Comparison of ENCODE assay signal across 9 cellular contexts in genomic region chr2:57720728-57721627, GRCh38.
DNase-seq lines count a peak whose midpoint lies in the region; ATAC-seq and TF ChIP-seq lines count a peak whose summit lies in the region.
"Had no signal": no experiment of that assay in that cellular context is flagged by ENCODE, and none has a peak within 500 bp of the region (broad histone marks: within the 10 kb centered on the region; RNA-seq: fewer than 3 reads in every experiment).

No MANE protein-coding gene starts in this region.

- H3K27me3 Mint-ChIP-seq in CD8-positive, alpha-beta T cell (ENCODE audit: low read depth): no peaks in the 10 kb centered on the region
- no peaks in the 10 kb centered on the region for H3K27me3 Mint-ChIP-seq in natural killer cell (ENCODE audit: low read depth in 2 of 2)

- no peak overlapping the region for H3K27ac Mint-ChIP-seq in CD8-positive, alpha-beta T cell
- H3K27ac Mint-ChIP-seq in natural killer cell: no peak overlapping the region
- H3K27ac Mint-ChIP-seq: activated naive CD4-positive, alpha-beta T cell treated with anti-CD3 and anti-CD28 coated beads, Interleukin-2, amount 50 U/mL, for 24 hours had no signal

- POLR2A ChIA-PET in CD8-positive, alpha-beta T cell (lab: Charles Lee): no interaction called here

- no peak overlapping the region for H3K4me3 ChIP-seq in CD8-positive, alpha-beta T cell (ENCODE audit: low read depth, low read length)
- peak overlapping the region; percentile 4 to 38 for H3K4me3 ChIP-seq in aorta (ENCODE audit: low read length in 2 of 2)

- DNase-seq in CD8-positive, alpha-beta T cell: peak in 5 of 7 experiments; percentile 0 to 26 (median 11)
- DNase-seq in GM19238 (ENCODE audit: insufficient read length, low spot score): peak; percentile 16
- DNase-seq in NCI-H226: peak; percentile 72
- peak; percentile 59 for DNase-seq in activated CD8-positive, alpha-beta memory T cell treated with anti-CD3 and anti-CD28 coated beads for 24 hours
- DNase-seq in fibroblast of gingiva (ENCODE audit: low read depth): peak; percentile 39
- DNase-seq in natural killer cell: no peak
- DNase-seq in aorta: peak in 1 of 2 donors; percentile 39

- 17 to 18% methylated on average over 16 of the region's 16 CpGs for WGBS in aorta, 2 donors

- CTCF ChIA-PET in CD8-positive, alpha-beta T cell (lab: Charles Lee): interaction anchor here (0.8 to 1.4 kb wide), 2 partner anchors 9 to 10 kb away, joined by 3 to 4 read pairs; no protein-coding TSS in a partner anchor

- H3K9me3 Mint-ChIP-seq in CD8-positive, alpha-beta T cell: no peaks in the 10 kb centered on the region
- no peaks in the 10 kb centered on the region for H3K9me3 Mint-ChIP-seq in natural killer cell
- H3K9me3 Mint-ChIP-seq: activated naive CD4-positive, alpha-beta T cell treated with anti-CD3 and anti-CD28 coated beads, Interleukin-2, amount 50 U/mL, for 24 hours had no signal

- intact Hi-C loops in CD8-positive, alpha-beta T cell (cut with DNase I, micrococcal nuclease): no loop called here
- intact Hi-C loops in natural killer cell (cut with micrococcal nuclease) (no loop called here), aorta (cut with DNase I) (no loop called here)

- H3K4me1 Mint-ChIP-seq in CD8-positive, alpha-beta T cell (ENCODE audit: low read depth): peaks cover 4% of the 10 kb centered on the region
- H3K4me1 Mint-ChIP-seq in natural killer cell: peaks cover 0 to 5% of the 10 kb centered on the region in 2 donors

- H3K27ac ChIP-seq in CD8-positive, alpha-beta T cell (ENCODE audit: low read depth, low read length): no peak overlapping the region
- no peak overlapping the region for H3K27ac ChIP-seq in aorta (ENCODE audit: low read depth in 1 of 2, low read length in 2 of 2)

- peak; percentile 79 for ATAC-seq in CD8-positive, alpha-beta T cell
- ATAC-seq in HG03139 (IDR thresholded peaks at IDR 0.05; ENCODE audit: unreplicated experiment): peak; percentile 99
- peak; percentile 55 to 66 (median 59) for ATAC-seq in natural killer cell
- peak; percentile 91 for ATAC-seq in aorta (ENCODE audit: low FRiP score)

- TF ChIP-seq CTCF in CD8-positive, alpha-beta T cell (IDR thresholded peaks at IDR 0.05): peak; percentile 77
- TF ChIP-seq CTCF in natural killer cell (IDR thresholded peaks at IDR 0.05): no peak

- no peaks in the 10 kb centered on the region for H3K27me3 ChIP-seq in CD8-positive, alpha-beta T cell (ENCODE audit: insufficient read depth, low read length)
- no peaks in the 10 kb centered on the region for H3K27me3 ChIP-seq in aorta (ENCODE audit: control insufficient read depth in 1 of 2, insufficient read depth in 2 of 2, low read length in 1 of 2)

- H3K4me1 ChIP-seq in CD8-positive, alpha-beta T cell (ENCODE audit: insufficient read depth, low read length): no peaks in the 10 kb centered on the region
- no peaks in the 10 kb centered on the region for H3K4me1 ChIP-seq in aorta (ENCODE audit: control insufficient read depth in 1 of 2, insufficient read depth in 2 of 2, low read length in 2 of 2)

- H3K9me3 ChIP-seq in CD8-positive, alpha-beta T cell (ENCODE audit: low read length): no peaks in the 10 kb centered on the region
- no peaks in the 10 kb centered on the region for H3K9me3 ChIP-seq in aorta (ENCODE audit: control insufficient read depth, low read length)

- H3K36me3 ChIP-seq in CD8-positive, alpha-beta T cell (ENCODE audit: insufficient read depth, low read length): no peaks in the 10 kb centered on the region
- H3K36me3 ChIP-seq in aorta (ENCODE audit: control insufficient read depth in 1 of 2, insufficient read depth in 2 of 2, low read length in 1 of 2): no peaks in the 10 kb centered on the region

- peak overlapping the region; percentile 38 for H3K4me3 Mint-ChIP-seq in CD8-positive, alpha-beta T cell
- no peak overlapping the region for H3K4me3 Mint-ChIP-seq in natural killer cell
- H3K4me3 Mint-ChIP-seq: activated naive CD4-positive, alpha-beta T cell treated with anti-CD3 and anti-CD28 coated beads, Interleukin-2, amount 50 U/mL, for 24 hours had no signal

- no peaks in the 10 kb centered on the region for H3K36me3 Mint-ChIP-seq in CD8-positive, alpha-beta T cell
- H3K36me3 Mint-ChIP-seq in natural killer cell: no peaks in the 10 kb centered on the region
- H3K36me3 Mint-ChIP-seq: activated naive CD4-positive, alpha-beta T cell treated with anti-CD3 and anti-CD28 coated beads, Interleukin-2, amount 50 U/mL, for 24 hours had no signal
